Comparison of ENCODE assay signal across 21 cellular contexts in the genomic region with DNA sequence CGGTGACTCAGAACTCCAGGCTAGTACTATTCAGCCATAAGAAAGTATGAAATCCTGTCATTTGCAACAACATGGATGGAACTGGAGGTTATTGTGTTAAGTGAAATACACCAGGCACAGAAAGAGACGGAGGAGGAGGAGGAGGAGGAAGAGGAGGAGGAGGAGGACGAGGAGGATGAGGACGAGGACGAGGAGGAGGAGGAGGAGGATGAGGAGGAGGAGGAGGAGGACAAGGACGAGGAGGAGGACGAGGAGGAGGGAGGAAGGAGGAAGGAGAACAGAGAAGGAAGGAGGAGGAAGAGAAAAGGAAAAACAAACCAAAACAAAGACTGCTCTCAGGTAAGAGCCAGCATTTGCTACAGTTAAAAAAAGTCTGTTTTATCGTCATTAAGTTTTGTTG.
A peak's percentile ranks its signal among the peaks of the same experiment; 100 is the strongest.
DNase-seq lines count a peak whose midpoint lies in the region; ATAC-seq, FAIRE-seq and TF ChIP-seq lines count a peak whose summit lies in the region.
"Had no signal": no experiment of that assay in that cellular context is flagged by ENCODE, and none has a peak within 500 bp of the region (broad histone marks: within the 10 kb centered on the region; RNA-seq: fewer than 3 reads in every experiment).

No MANE protein-coding gene starts in this region.

- peak overlapping the region in 1 of 11 experiments; percentile 53; a peak in 1 of 22 replicates for H3K9ac ChIP-seq in BLaER1 treated with 17β-estradiol and CSF1 and Interleukin-3, amounts not matched to agents 10 nM and 100 nM
- H3K9ac ChIP-seq in K562 (ENCODE audit: insufficient read depth in 1 of 2, low read depth in 2 of 2, low read length in 2 of 2), result no peak overlapping the region

- no peak for TF ChIP-seq CTCF in K562 (IDR thresholded peaks at IDR 0.05 in 2 of 3, conservative IDR thresholded peaks at IDR 0.05 in 1 of 3; ENCODE audit: insufficient read depth in 2 of 3, low read depth in 1 of 3, low read length in 3 of 3)
- TF ChIP-seq CTCF in CD4-positive, alpha-beta T cell (IDR thresholded peaks at IDR 0.05), result no peak
- TF ChIP-seq CTCF in heart left ventricle (IDR thresholded peaks at IDR 0.05), result no peak

- no peak for TF ChIP-seq POLR2A in K562 (conservative IDR thresholded peaks at IDR 0.05)
- TF ChIP-seq POLR2A in heart left ventricle (IDR thresholded peaks at IDR 0.05), result no peak

- no peaks in the 10 kb centered on the region for H3K79me2 ChIP-seq in K562 (ENCODE audit: control insufficient read depth, insufficient read depth, low read length)

- FAIRE-seq in K562 (lab: Jason Lieb, UNC), result no peak
- FAIRE-seq: A204.1, D721Med, G401.6, GM12891, GM19239 had no signal

- no peaks in the 10 kb centered on the region for H3K9me1 ChIP-seq in K562 (ENCODE audit: control insufficient read depth, insufficient read depth, low read length)

- H3K27me3 Mint-ChIP-seq in natural killer cell treated with Interleukin-12 subunit alpha and Interleukin-12 subunit beta and Interleukin-15 and Interleukin-18, amount 100 ng/mL, for 72 hours, result peaks cover 9 to 10% of the 10 kb centered on the region in 2 donors
- peaks cover 37% of the 10 kb centered on the region for H3K27me3 Mint-ChIP-seq in CD4-positive, alpha-beta T cell

- CTCF ChIA-PET in K562 (lab: Yijun Ruan, JAX; ENCODE audit: low intra/inter-chr PET ratio), result no interaction called here
- CTCF ChIA-PET in CD4-positive, alpha-beta T cell (lab: Charles Lee), result no interaction called here

- peaks cover 0 to 22% (median 12%) of the 10 kb centered on the region in 11 experiments; a peak in 18 of 22 replicates for H3K9me3 ChIP-seq in BLaER1 treated with 17β-estradiol and CSF1 and Interleukin-3, amounts not matched to agents 10 nM and 100 nM (replicated peaks in 1 of 11)
- H3K9me3 ChIP-seq in K562 (replicated peaks; ENCODE audit: control insufficient read depth, insufficient read depth, low read depth, low read length) (peaks cover 2% of the 10 kb centered on the region; the same call in 1 of the 2 replicates), heart left ventricle (no peaks in the 10 kb centered on the region)
- no peaks in the 10 kb centered on the region for H3K9me3 ChIP-seq in CD4-positive, alpha-beta T cell (ENCODE audit: control insufficient read depth, low read length)
- H3K9me3 ChIP-seq: BE2C, Caco-2 had no signal

- WGBS in K562 (ENCODE audit: insufficient coverage, low coverage, missing lambda C conversion rate), result 0% methylated on average over 4 of the region's 8 CpGs
- 45 to 65% (median 56%) methylated on average over 8 of the region's 8 CpGs for WGBS in heart left ventricle, 4 donors

- intact Hi-C loops in K562 (cut with micrococcal nuclease), result no loop called here
- intact Hi-C loops in CD4-positive, alpha-beta T cell (cut with DNase I, micrococcal nuclease), result no loop called here
- intact Hi-C loops in heart left ventricle (cut with DNase I), result no loop called here

- ATAC-seq in K562 (no peak), heart left ventricle (no peak)
- no peak for ATAC-seq in natural killer cell treated with Interleukin-12 subunit alpha and Interleukin-12 subunit beta and Interleukin-15 and Interleukin-18, amount 100 ng/mL, for 72 hours
- no peak for ATAC-seq in CD4-positive, alpha-beta T cell (ENCODE audit: poor library complexity)
- ATAC-seq: CD8-positive, alpha-beta T cell had no signal

- peaks cover 35 to 83% (median 68%) of the 10 kb centered on the region in 10 experiments for H3K4me1 ChIP-seq in BLaER1 treated with 17β-estradiol and CSF1 and Interleukin-3, amounts not matched to agents 10 nM and 100 nM
- H3K4me1 ChIP-seq in K562 (replicated peaks in 1 of 2; ENCODE audit: control insufficient read depth in 2 of 2, insufficient read depth in 2 of 2, low read length in 2 of 2) (no peaks in the 10 kb centered on the region), heart left ventricle (no peaks in the 10 kb centered on the region)
- H3K4me1 ChIP-seq: BE2C, Caco-2 had no signal

- no peaks in the 10 kb centered on the region; a peak in 1 of 22 replicates for H4K20me1 ChIP-seq in BLaER1 treated with 17β-estradiol and CSF1 and Interleukin-3, amounts not matched to agents 10 nM and 100 nM
- 0 out of 2 replicates have a peak, but pooled peaks cover 5% of the 10 kb centered on the region for H4K20me1 ChIP-seq in K562 (replicated peaks; ENCODE audit: control insufficient read depth, insufficient read depth, low read length)

- H3K27me3 ChIP-seq in BLaER1 treated with 17β-estradiol and CSF1 and Interleukin-3, amounts not matched to agents 10 nM and 100 nM, result peaks cover 0 to 11% (median 0%) of the 10 kb centered on the region in 11 experiments; a peak in 4 of 22 replicates
- H3K27me3 ChIP-seq in K562 (ENCODE audit: control insufficient read depth in 2 of 2, insufficient read depth in 2 of 2, low read length in 2 of 2) (peaks cover 16 to 38% of the 10 kb centered on the region in 2 experiments), heart left ventricle (peaks cover 0 to 35% (median 10%) of the 10 kb centered on the region in 9 donors)
- H3K27me3 ChIP-seq in CD4-positive, alpha-beta T cell (ENCODE audit: control insufficient read depth, insufficient read depth, low read length), result peaks cover 3% of the 10 kb centered on the region
- H3K27me3 ChIP-seq: BE2C had no signal

- no peak for TF ChIP-seq EP300 in K562 (IDR thresholded peaks at IDR 0.05; ENCODE audit: low read length)

- H3K27ac Mint-ChIP-seq in natural killer cell treated with Interleukin-12 subunit alpha and Interleukin-12 subunit beta and Interleukin-15 and Interleukin-18, amount 100 ng/mL, for 72 hours, result no peak overlapping the region
- H3K27ac Mint-ChIP-seq in CD4-positive, alpha-beta T cell, result no peak overlapping the region
- H3K27ac Mint-ChIP-seq: CD14-positive monocyte; CD8-positive, alpha-beta T cell had no signal

- no peak overlapping the region for H2AFZ ChIP-seq in K562 (ENCODE audit: low read depth, low read length)

- DNase-seq in K562 (ENCODE audit: extremely low read depth in 1 of 4, low spot score in 3 of 4), result no peak
- DNase-seq in natural killer cell treated with Interleukin-12 subunit alpha and Interleukin-12 subunit beta and Interleukin-15 and Interleukin-18, amount 100 ng/mL, for 72 hours (ENCODE audit: low spot score), result no peak
- DNase-seq in CD4-positive, alpha-beta T cell, result no peak
- no peak for DNase-seq in heart left ventricle
- DNase-seq: 8988T; ACHN; BE2C; C1 segment of cervical spinal cord; Caco-2; Calu3; CD4-positive, CD25-positive, alpha-beta regulatory T cell; CD8-positive, alpha-beta T cell; DMS79 treated with DMSO at 0.1 percent for 48 hours; GF-D8 had no signal

- no TSS peak for BruUV-seq in K562 (replicated peaks; lab: Mats Ljungman, UMichigan)

- in situ Hi-C loops in K562 (cut with MboI), result no loop called here

- no peaks in the 10 kb centered on the region for H3K36me3 Mint-ChIP-seq in natural killer cell treated with Interleukin-12 subunit alpha and Interleukin-12 subunit beta and Interleukin-15 and Interleukin-18, amount 100 ng/mL, for 72 hours
- no peaks in the 10 kb centered on the region for H3K36me3 Mint-ChIP-seq in CD4-positive, alpha-beta T cell (ENCODE audit: low read depth)
- H3K36me3 Mint-ChIP-seq: CD14-positive monocyte; CD4-positive, CD25-positive, alpha-beta regulatory T cell; CD8-positive, alpha-beta T cell had no signal

- H3K4me3 Mint-ChIP-seq in natural killer cell treated with Interleukin-12 subunit alpha and Interleukin-12 subunit beta and Interleukin-15 and Interleukin-18, amount 100 ng/mL, for 72 hours, result no peak overlapping the region
- H3K4me3 Mint-ChIP-seq in CD4-positive, alpha-beta T cell, result no peak overlapping the region
- H3K4me3 Mint-ChIP-seq: CD14-positive monocyte; CD8-positive, alpha-beta T cell had no signal

- H3K36me3 ChIP-seq in BLaER1 treated with 17β-estradiol and CSF1 and Interleukin-3, amounts not matched to agents 10 nM and 100 nM, result no peaks in the 10 kb centered on the region
- no peaks in the 10 kb centered on the region for H3K36me3 ChIP-seq in K562 (ENCODE audit: control insufficient read depth, insufficient read depth, low read length)
- H3K36me3 ChIP-seq in heart left ventricle, result no peaks in the 10 kb centered on the region
- H3K36me3 ChIP-seq: BE2C had no signal

- no peak for TF ChIP-seq RAD21 in K562 (CRISPR knock-in tag; conservative IDR thresholded peaks at IDR 0.05 in 1 of 2, IDR thresholded peaks at IDR 0.05 in 1 of 2)

- H3K27ac ChIP-seq in BLaER1 treated with 17β-estradiol and CSF1 and Interleukin-3, amounts not matched to agents 10 nM and 100 nM, result peak overlapping the region in 2 of 11 experiments; percentile 49 to 64; a peak in 4 of 22 replicates
- H3K27ac ChIP-seq in K562 (ENCODE audit: extremely low read depth, low read depth, low read length) (no peak overlapping the region), heart left ventricle (no peak overlapping the region)
- H3K27ac ChIP-seq in CD4-positive, alpha-beta T cell (ENCODE audit: low read depth, low read length), result no peak overlapping the region

- no peaks in the 10 kb centered on the region for H3K9me3 Mint-ChIP-seq in natural killer cell treated with Interleukin-12 subunit alpha and Interleukin-12 subunit beta and Interleukin-15 and Interleukin-18, amount 100 ng/mL, for 72 hours
- H3K9me3 Mint-ChIP-seq in CD4-positive, alpha-beta T cell, result peaks cover 1% of the 10 kb centered on the region
- H3K9me3 Mint-ChIP-seq: CD4-positive, CD25-positive, alpha-beta regulatory T cell; CD8-positive, alpha-beta T cell had no signal

- H3K4me2 ChIP-seq in BLaER1 treated with 17β-estradiol and CSF1 and Interleukin-3, amounts not matched to agents 10 nM and 100 nM, result peak overlapping the region; percentile 71 to 97 (median 88)
- no peak overlapping the region for H3K4me2 ChIP-seq in K562 (ENCODE audit: insufficient read depth, low read length)

- H3K4me1 Mint-ChIP-seq in natural killer cell treated with Interleukin-12 subunit alpha and Interleukin-12 subunit beta and Interleukin-15 and Interleukin-18, amount 100 ng/mL, for 72 hours (ENCODE audit: low read depth in 2 of 2), result no peaks in the 10 kb centered on the region
- H3K4me1 Mint-ChIP-seq in CD4-positive, alpha-beta T cell (ENCODE audit: low read depth), result no peaks in the 10 kb centered on the region
- H3K4me1 Mint-ChIP-seq: CD14-positive monocyte; CD4-positive, CD25-positive, alpha-beta regulatory T cell had no signal

- POLR2A ChIA-PET in K562 (lab: Yijun Ruan, JAX), result no interaction called here
- POLR2A ChIA-PET in CD4-positive, alpha-beta T cell (lab: Charles Lee), result no interaction called here

- H3K4me3 ChIP-seq in BLaER1 treated with 17β-estradiol and CSF1 and Interleukin-3, amounts not matched to agents 10 nM and 100 nM, result peak overlapping the region in 2 of 10 experiments; percentile 28 to 35; a peak in 2 of 20 replicates
- H3K4me3 ChIP-seq in K562 (no peak overlapping the region), heart left ventricle (no peak overlapping the region)

TF ChIP-seq in K562, 482 proteins besides CTCF, POLR2A, EP300 and RAD21:
- TF ChIP-seq CBX8 (IDR thresholded peaks at IDR 0.05; ENCODE audit: borderline replicate concordance, extremely low read depth, low read depth, low read length, poor library complexity, severe bottlenecking) (no peak), ZNF263 (CRISPR knock-in tag; IDR thresholded peaks at IDR 0.05; ENCODE audit: borderline replicate concordance) (peak; percentile 81)
